ENCODE assay signal across 15 cellular contexts in genomic region chr6:152815230-152815922, GRCh38.
DNase-seq lines count a peak whose midpoint lies in the region; ATAC-seq and TF ChIP-seq lines count a peak whose summit lies in the region.
"Had no signal": no experiment of that assay in that cellular context is flagged by ENCODE, and none has a peak within 500 bp of the region (broad histone marks: within the 10 kb centered on the region; RNA-seq: fewer than 3 reads in every experiment).

No MANE protein-coding gene starts in this region.

- POLR2A ChIA-PET in naive thymus-derived CD8-positive, alpha-beta T cell (lab: Charles Lee): no interaction called here

- DNase-seq in G401 (ENCODE audit: low spot score) (peak; percentile 89), cerebellar cortex (ENCODE audit: low spot score) (peak; percentile 87), fibroblast of the aortic adventitia (ENCODE audit: low read depth) (peak; percentile 0), NCI-H2196 (lab: John Stamatoyannopoulos, UW; ENCODE audit: unreplicated experiment) (no peak)
- no peak for DNase-seq in naive thymus-derived CD8-positive, alpha-beta T cell
- DNase-seq: Caco-2; CD4-positive, alpha-beta T cell; GDM1; GOT3; H7; HFFc6 had no signal

- no peaks in the 10 kb centered on the region for H3K4me1 Mint-ChIP-seq in naive thymus-derived CD8-positive, alpha-beta T cell

- no peak overlapping the region for H3K4me3 Mint-ChIP-seq in naive thymus-derived CD8-positive, alpha-beta T cell
- H3K4me3 Mint-ChIP-seq: CD4-positive, alpha-beta T cell; HFFc6; IgD-negative memory B cell had no signal

- in situ Hi-C loops in G401 (cut with HindIII; ENCODE audit: low sequenced_read_pairs): no loop called here

- no peak for TF ChIP-seq CTCF in fibroblast of the aortic adventitia (IDR thresholded peaks at IDR 0.05; ENCODE audit: insufficient read depth, low read length)

- H3K4me3 ChIP-seq in fibroblast of the aortic adventitia (ENCODE audit: low read depth, low read length): no peak overlapping the region

- ATAC-seq in naive thymus-derived CD8-positive, alpha-beta T cell: no peak
- no peak for ATAC-seq in GM21515 (IDR thresholded peaks at IDR 0.05; ENCODE audit: unreplicated experiment)
- ATAC-seq: HCT116, HepG2 had no signal

- H3K9me3 Mint-ChIP-seq in naive thymus-derived CD8-positive, alpha-beta T cell: peaks cover 0 to 10% (median 0%) of the 10 kb centered on the region in 9 donors
- H3K9me3 Mint-ChIP-seq: CD4-positive, alpha-beta T cell; HFFc6; IgD-negative memory B cell had no signal

- H3K27me3 Mint-ChIP-seq in naive thymus-derived CD8-positive, alpha-beta T cell: peaks cover 0 to 14% (median 5%) of the 10 kb centered on the region in 5 donors
- H3K27me3 Mint-ChIP-seq: IgD-negative memory B cell had no signal

- H3K27ac Mint-ChIP-seq in naive thymus-derived CD8-positive, alpha-beta T cell: no peak overlapping the region
- H3K27ac Mint-ChIP-seq: CD4-positive, alpha-beta T cell; HFFc6; IgD-negative memory B cell had no signal

- H3K36me3 Mint-ChIP-seq in naive thymus-derived CD8-positive, alpha-beta T cell: no peaks in the 10 kb centered on the region
- H3K36me3 Mint-ChIP-seq: IgD-negative memory B cell had no signal

Comparison
In these comparisons a context has a peak if more than half of its experiments do, and no peak if none do; other contexts are left out.
1. DNase-seq: peak in G401 (single experiment), cerebellar cortex (single experiment) and fibroblast of the aortic adventitia (single experiment); none in naive thymus-derived CD8-positive, alpha-beta T cell (0 of 10) and NCI-H2196 (single experiment).